5 cellular contexts compared by ENCODE assay signal in genomic region chr13:22959859-22960258, GRCh38.
DNase-seq lines count a peak whose midpoint lies in the region; ATAC-seq, FAIRE-seq and TF ChIP-seq lines count a peak whose summit lies in the region.
"Not testable (repeated sequence)": the region's sequence is repeated elsewhere in the genome, so short reads cannot be mapped to it uniquely, and the experiment has no call there.

No MANE protein-coding gene starts in this region.

- H3K27me3 ChIP-seq in endodermal cell (ENCODE audit: control insufficient read depth, insufficient read depth, low read length, poor library complexity, severe bottlenecking), result not testable (repeated sequence)

- not testable (repeated sequence) for H3K4me1 ChIP-seq in endodermal cell (ENCODE audit: control insufficient read depth, insufficient read depth, low read length); kidney (ENCODE audit: control insufficient read depth in 1 of 2, insufficient read depth in 1 of 2, low read depth in 1 of 2, low read length in 2 of 2)

- not testable (repeated sequence) for H3K9ac ChIP-seq in endodermal cell (ENCODE audit: extremely low read depth, low read length, poor library complexity, severe bottlenecking); kidney (ENCODE audit: low read length in 2 of 2)

- not testable (repeated sequence) for H3K9me3 ChIP-seq in endodermal cell (ENCODE audit: control insufficient read depth, low read length); kidney (ENCODE audit: control insufficient read depth in 1 of 2, low read length in 2 of 2)

- not testable (repeated sequence) for H3K4me3 Mint-ChIP-seq in endodermal cell, nephron progenitor cell

- not testable (repeated sequence) for H3K36me3 ChIP-seq in endodermal cell (ENCODE audit: control insufficient read depth, insufficient read depth, low read length); kidney (ENCODE audit: control insufficient read depth in 1 of 2, insufficient read depth in 2 of 2, low read length in 2 of 2)

- TF ChIP-seq CTCF in endodermal cell (conservative IDR thresholded peaks at IDR 0.05); kidney (IDR thresholded peaks at IDR 0.05; ENCODE audit: borderline replicate concordance, extremely low read depth, insufficient read depth); nephron progenitor cell (IDR thresholded peaks at IDR 0.05): not testable (repeated sequence)

- WGBS in endodermal cell (ENCODE audit: insufficient coverage in 1 of 2, insufficient read length in 1 of 2), 2 experiments, result 95% methylated on average over 13 of the region's 14 CpGs; no CpG with 5 or more reads in 1 of the 2 experiments

- H3K36me3 Mint-ChIP-seq in endodermal cell (ENCODE audit: low read depth); nephron progenitor cell (ENCODE audit: low read depth): not testable (repeated sequence)

- H3K27ac Mint-ChIP-seq in endodermal cell, result not testable (repeated sequence)
- H3K27ac Mint-ChIP-seq in nephron progenitor cell, result peak overlapping the region; percentile 39

- not testable (repeated sequence) for H3K27me3 Mint-ChIP-seq in endodermal cell (ENCODE audit: insufficient read depth); nephron progenitor cell (ENCODE audit: low read depth, poor library complexity)

- H3K27ac ChIP-seq in endodermal cell (ENCODE audit: low read depth, low read length); kidney (ENCODE audit: low read depth in 2 of 2, low read length in 2 of 2): not testable (repeated sequence)

- intact Hi-C loops in kidney (cut with DNase I); sciatic nerve (cut with DNase I): not testable (repeated sequence)

- not testable (repeated sequence) for FAIRE-seq in kidney (lab: Jason Lieb, UNC)

- not testable (repeated sequence) for H3K9me3 Mint-ChIP-seq in endodermal cell, nephron progenitor cell

- not testable (repeated sequence) for H3K4me1 Mint-ChIP-seq in endodermal cell
- H3K4me1 Mint-ChIP-seq in nephron progenitor cell, result peaks cover 12% of the 10 kb centered on the region

- peak; percentile 9 for DNase-seq in endodermal cell
- DNase-seq in kidney, result peak; percentile 63
- not testable (repeated sequence) for DNase-seq in nephron progenitor cell
- peak; percentile 22 for DNase-seq in sciatic nerve (ENCODE audit: low spot score)

- peak; percentile 53 for ATAC-seq in GM18868 (IDR thresholded peaks at IDR 0.05; ENCODE audit: unreplicated experiment)
- not testable (repeated sequence) for ATAC-seq in sciatic nerve

- not testable (repeated sequence) for H3K4me3 ChIP-seq in endodermal cell (ENCODE audit: low read length); kidney (ENCODE audit: low read length in 2 of 2)
